In genomic region chr15:58179206-58179605, GRCh38 we compare ENCODE assay signal across 33 cellular contexts. TPM values are rescaled to one million over a fixed set of nuclear protein-coding genes. Genes with fewer than 3 reads are reported as not detected.
A peak's percentile ranks its signal among the peaks of the same experiment; 100 is the strongest.
DNase-seq lines count a peak whose midpoint lies in the region; TF ChIP-seq lines count a peak whose summit lies in the region.
"Had no signal": no experiment of that assay in that cellular context is flagged by ENCODE, and none has a peak within 500 bp of the region (broad histone marks: within the 10 kb centered on the region; RNA-seq: fewer than 3 reads in every experiment).

No MANE protein-coding gene starts in this region.

- DNase-seq in LHCN-M2 (ENCODE audit: low read depth) (peak; percentile 37), amniotic epithelial cell (ENCODE audit: low read depth) (peak; percentile 15), fibroblast of mammary gland (ENCODE audit: low read depth) (peak; percentile 57), type B pancreatic cell (ENCODE audit: extremely low spot score, unreplicated experiment) (no peak), NCI-H2196 treated with DMSO at 0.1 percent for 48 hours (lab: John Stamatoyannopoulos, UW; ENCODE audit: unreplicated experiment) (no peak), CD1c-positive myeloid dendritic cell (ENCODE audit: extremely low spot score) (no peak), esophagus squamous epithelium (lab: John Stamatoyannopoulos, UW) (no peak)
- DNase-seq: activated CD4-positive, alpha-beta T cell treated with anti-CD3 and anti-CD28 coated beads for 48 hours; activated naive CD4-positive, alpha-beta T cell treated with anti-CD3 and anti-CD28 coated beads, Interleukin-2, amount 10 ng/mL, durations not matched to agents 7 days and 5 days; adrenal gland; Caco-2; DMS79; effector CD8-positive, alpha-beta T cell; hypothalamus; left colon; MG63; NCI-H1105 treated with DMSO at 0.1 percent for 48 hours; NCI-H2029; NCI-H526; NK-92 treated with Interleukin-12 subunit alpha and Interleukin-12 subunit beta, amount 100 ng/mL, for 24 hours; ovary; PC-9; SHP77 treated with DMSO at 0.1 percent for 48 hours; T1000; transverse colon had no signal

- intact Hi-C loops in esophagus squamous epithelium (cut with DNase I): no loop called here

- WGBS in esophagus squamous epithelium, 2 donors: 72 to 93% methylated on average over 2 to 6 of the region's 7 CpGs

- peaks cover 6% of the 10 kb centered on the region for H3K4me1 Mint-ChIP-seq in type B pancreatic cell (ENCODE audit: unreplicated experiment)
- H3K4me1 Mint-ChIP-seq: activated naive CD4-positive, alpha-beta T cell treated with anti-CD3 and anti-CD28 coated beads, Interleukin-2, amount 10 ng/mL, durations not matched to agents 7 days and 5 days; activated T-helper 17 cell treated with anti-CD3 and anti-CD28 coated beads, Interleukin-2, amount 50 U/mL, for 72 hours; memory B cell; stimulated activated memory B cell treated with anti-CD40 and anti-IgM and Interleukin-4, amounts not matched to agents 10 μg/mL and 1 μg/mL and 100 μg/mL, for 72 hours had no signal

- H3K27ac Mint-ChIP-seq in type B pancreatic cell: no peak overlapping the region
- H3K27ac Mint-ChIP-seq: activated naive CD4-positive, alpha-beta T cell treated with anti-CD3 and anti-CD28 coated beads, Interleukin-2, amount 10 ng/mL, durations not matched to agents 7 days and 5 days; activated T-helper 17 cell treated with anti-CD3 and anti-CD28 coated beads, Interleukin-2, amount 50 U/mL, for 72 hours; memory B cell; stimulated activated memory B cell treated with anti-CD40 and anti-IgM and Interleukin-4, amounts not matched to agents 10 μg/mL and 1 μg/mL and 100 μg/mL, for 72 hours had no signal

- peaks cover 27% of the 10 kb centered on the region for H3K27me3 Mint-ChIP-seq in type B pancreatic cell

- TF ChIP-seq POLR2A in esophagus squamous epithelium (IDR thresholded peaks at IDR 0.05): no peak

- TF ChIP-seq CTCF in fibroblast of mammary gland (conservative IDR thresholded peaks at IDR 0.05; ENCODE audit: control insufficient read depth, insufficient read depth, low read depth, low read length): no peak
- no peak for TF ChIP-seq CTCF in type B pancreatic cell (conservative IDR thresholded peaks at IDR 0.05)
- no peak for TF ChIP-seq CTCF in esophagus squamous epithelium (IDR thresholded peaks at IDR 0.05)

- H3K4me3 ChIP-seq in fibroblast of mammary gland (ENCODE audit: control insufficient read depth, low read depth, low read length) (no peak overlapping the region), esophagus squamous epithelium (no peak overlapping the region)
- H3K4me3 ChIP-seq: adrenal gland; BLaER1 treated with 17β-estradiol and CSF1 and Interleukin-3, amounts not matched to agents 10 nM and 100 nM; breast epithelium; gastroesophageal sphincter; MG63; ovary; PC-9; skin epidermis; transverse colon had no signal

- no peak overlapping the region for H3K27ac ChIP-seq in esophagus squamous epithelium
- H3K27ac ChIP-seq: adrenal gland; BLaER1 treated with 17β-estradiol and CSF1 and Interleukin-3, amounts not matched to agents 10 nM and 100 nM; breast epithelium; gastroesophageal sphincter; ovary; PC-9; skin epidermis; transverse colon had no signal

- H3K36me3 ChIP-seq in esophagus squamous epithelium: no peaks in the 10 kb centered on the region
- H3K36me3 ChIP-seq: adrenal gland; BLaER1 treated with 17β-estradiol and CSF1 and Interleukin-3, amounts not matched to agents 10 nM and 100 nM; breast epithelium; gastroesophageal sphincter; MG63; ovary; transverse colon had no signal

- peaks cover 0 to 24% (median 0%) of the 10 kb centered on the region in 4 donors for H3K27me3 ChIP-seq in esophagus squamous epithelium
- H3K27me3 ChIP-seq: BLaER1 treated with 17β-estradiol and CSF1 and Interleukin-3, amounts not matched to agents 10 nM and 100 nM; breast epithelium; MG63; ovary had no signal

- H3K4me3 Mint-ChIP-seq in type B pancreatic cell: no peak overlapping the region
- H3K4me3 Mint-ChIP-seq: activated naive CD4-positive, alpha-beta T cell treated with anti-CD3 and anti-CD28 coated beads, Interleukin-2, amount 10 ng/mL, durations not matched to agents 7 days and 5 days; activated T-helper 17 cell treated with anti-CD3 and anti-CD28 coated beads, Interleukin-2, amount 50 U/mL, for 72 hours; memory B cell; stimulated activated memory B cell treated with anti-CD40 and anti-IgM and Interleukin-4, amounts not matched to agents 10 μg/mL and 1 μg/mL and 100 μg/mL, for 72 hours had no signal

- no peaks in the 10 kb centered on the region for H3K4me1 ChIP-seq in esophagus squamous epithelium
- H3K4me1 ChIP-seq: adrenal gland, breast epithelium, Caco-2, gastroesophageal sphincter, transverse colon had no signal

- no peaks in the 10 kb centered on the region for H3K9me3 Mint-ChIP-seq in type B pancreatic cell
- H3K9me3 Mint-ChIP-seq: activated naive CD4-positive, alpha-beta T cell treated with anti-CD3 and anti-CD28 coated beads, Interleukin-2, amount 10 ng/mL, durations not matched to agents 7 days and 5 days; activated T-helper 17 cell treated with anti-CD3 and anti-CD28 coated beads, Interleukin-2, amount 50 U/mL, for 72 hours; stimulated activated memory B cell treated with anti-CD40 and anti-IgM and Interleukin-4, amounts not matched to agents 10 μg/mL and 1 μg/mL and 100 μg/mL, for 72 hours had no signal

- H3K9me3 ChIP-seq in esophagus squamous epithelium: no peaks in the 10 kb centered on the region
- H3K9me3 ChIP-seq: adrenal gland; BLaER1 treated with 17β-estradiol and CSF1 and Interleukin-3, amounts not matched to agents 10 nM and 100 nM; breast epithelium; Caco-2; gastroesophageal sphincter; MG63; ovary; transverse colon had no signal

- H3K36me3 Mint-ChIP-seq in type B pancreatic cell: no peaks in the 10 kb centered on the region
- H3K36me3 Mint-ChIP-seq: activated naive CD4-positive, alpha-beta T cell treated with anti-CD3 and anti-CD28 coated beads, Interleukin-2, amount 10 ng/mL, durations not matched to agents 7 days and 5 days; memory B cell; stimulated activated memory B cell treated with anti-CD40 and anti-IgM and Interleukin-4, amounts not matched to agents 10 μg/mL and 1 μg/mL and 100 μg/mL, for 72 hours had no signal

RNA-seq across cellular contexts. Expression of gene AQP9, which starts 41.0 kb away (rescaled TPM):
- not detected in 2 replicates for total RNA-seq in LHCN-M2 (2014; rRNA removed)
- polyA plus RNA-seq in LHCN-M2 (2012): not detected
- not detected in 2 replicates for total RNA-seq in type B pancreatic cell (ENCODE audit: low replicate concordance)
- total RNA-seq in esophagus squamous epithelium: 1 to 10 TPM in 2 of 4 donors, under 1 TPM in 1, not detected in 1; 0.38 to 2.0 (median 1.9) TPM
- total RNA-seq: activated T-helper 17 cell treated with anti-CD3 and anti-CD28 coated beads, Interleukin-2, amount 50 U/mL, for 72 hours; Caco-2; PC-9 had no signal
- polyA plus RNA-seq: neural cell had no signal

Comparison
In these comparisons a context has a peak if more than half of its experiments do, and no peak if none do; other contexts are left out.
1. DNase-seq: peak in LHCN-M2 (single experiment), amniotic epithelial cell (single experiment) and fibroblast of mammary gland (single experiment); none in type B pancreatic cell (single experiment), NCI-H2196 treated with DMSO at 0.1 percent for 48 hours (single experiment), CD1c-positive myeloid dendritic cell (single experiment) and esophagus squamous epithelium (single experiment).